ENCODE assay signal across 21 cellular contexts in genomic region chr14:56273151-56273550, GRCh38.
DNase-seq lines count a peak whose midpoint lies in the region; ATAC-seq and TF ChIP-seq lines count a peak whose summit lies in the region.
"Had no signal": no experiment of that assay in that cellular context is flagged by ENCODE, and none has a peak within 500 bp of the region (broad histone marks: within the 10 kb centered on the region; RNA-seq: fewer than 3 reads in every experiment).

No MANE protein-coding gene starts in this region.

- H3K36me3 ChIP-seq in right atrium auricular region (no peaks in the 10 kb centered on the region), gastroesophageal sphincter (no peaks in the 10 kb centered on the region), thoracic aorta (no peaks in the 10 kb centered on the region), aorta (ENCODE audit: control insufficient read depth in 1 of 2, insufficient read depth in 2 of 2, low read length in 1 of 2) (no peaks in the 10 kb centered on the region)
- H3K36me3 ChIP-seq: colonic mucosa, heart right ventricle, upper lobe of right lung had no signal

- no peak overlapping the region for H3K4me3 ChIP-seq in right atrium auricular region
- H3K4me3 ChIP-seq in gastroesophageal sphincter, result no peak overlapping the region
- no peak overlapping the region for H3K4me3 ChIP-seq in thoracic aorta
- no peak overlapping the region for H3K4me3 ChIP-seq in aorta (ENCODE audit: low read length in 2 of 2)
- H3K4me3 ChIP-seq: colonic mucosa, heart right ventricle, upper lobe of right lung had no signal

- no peak for TF ChIP-seq POLR2A in gastroesophageal sphincter (IDR thresholded peaks at IDR 0.05)

- intact Hi-C loops in Right ventricle myocardium inferior (cut with DNase I) (no loop called here), aorta (cut with DNase I) (no loop called here), head of caudate nucleus (cut with DNase I) (no loop called here)

- DNase-seq in Right ventricle myocardium inferior (ENCODE audit: missing footprints) (no peak), right atrium auricular region (ENCODE audit: low spot score) (no peak), amniotic epithelial cell (ENCODE audit: low read depth) (peak; percentile 29), thoracic aorta (ENCODE audit: low spot score) (no peak), aorta (no peak), GM19238 (ENCODE audit: insufficient read length, low spot score) (no peak), head of caudate nucleus (no peak)
- DNase-seq: activated CD4-positive, CD25-positive, alpha-beta regulatory T cell treated with anti-CD3 and anti-CD28 coated beads, Interleukin-2, amount 50 U/mL, for 72 hours; activated CD8-positive, alpha-beta memory T cell treated with anti-CD3 and anti-CD28 coated beads, Interleukin-2, amount 10 ng/mL, durations not matched to agents 7 days and 5 days; activated effector memory CD4-positive, alpha-beta T cell treated with Interleukin-2 at 50 U/mL for 16 hours; CD4-positive, alpha-beta memory T cell; colonic mucosa; DMS53; heart right ventricle; islet precursor cell; NCI-H2081; SIG-M5; stimulated activated CD4-positive, alpha-beta T cell treated with anti-CD3 and anti-CD28 coated beads, Interleukin-15, amount 100 ng/mL, for 24 hours; stimulated activated naive CD4-positive, alpha-beta T cell; upper lobe of right lung had no signal

- H3K27ac ChIP-seq in right atrium auricular region (no peak overlapping the region), gastroesophageal sphincter (no peak overlapping the region), thoracic aorta (peak overlapping the region; percentile 71 to 76), aorta (ENCODE audit: low read depth in 1 of 2, low read length in 2 of 2) (peak overlapping the region in 1 of 2 donors; percentile 70)
- H3K27ac ChIP-seq: colonic mucosa, upper lobe of right lung had no signal

- TF ChIP-seq CTCF in right atrium auricular region (IDR thresholded peaks at IDR 0.05) (no peak), gastroesophageal sphincter (IDR thresholded peaks at IDR 0.05) (no peak), thoracic aorta (IDR thresholded peaks at IDR 0.05) (no peak)

- H3K9me3 ChIP-seq in right atrium auricular region (no peaks in the 10 kb centered on the region), gastroesophageal sphincter (no peaks in the 10 kb centered on the region), thoracic aorta (no peaks in the 10 kb centered on the region), aorta (ENCODE audit: control insufficient read depth, low read length) (no peaks in the 10 kb centered on the region)
- H3K9me3 ChIP-seq: colonic mucosa, heart right ventricle, upper lobe of right lung had no signal

- no peaks in the 10 kb centered on the region for H3K27me3 ChIP-seq in right atrium auricular region
- no peaks in the 10 kb centered on the region for H3K27me3 ChIP-seq in gastroesophageal sphincter
- no peaks in the 10 kb centered on the region for H3K27me3 ChIP-seq in thoracic aorta (replicated peaks; ENCODE audit: insufficient read depth)
- H3K27me3 ChIP-seq in aorta (ENCODE audit: control insufficient read depth in 1 of 2, insufficient read depth in 2 of 2, low read length in 1 of 2), result no peaks in the 10 kb centered on the region
- H3K27me3 ChIP-seq: colonic mucosa, heart right ventricle, upper lobe of right lung had no signal

- WGBS in gastroesophageal sphincter (ENCODE audit: low coverage in 1 of 2), 2 donors, result 50 to 60% methylated on average over 1 to 2 of the region's 3 CpGs
- 74 to 87% methylated on average over 3 of the region's 3 CpGs for WGBS in aorta, 2 donors

- TF ChIP-seq EP300 in gastroesophageal sphincter (IDR thresholded peaks at IDR 0.05), result no peak

- ATAC-seq in Right ventricle myocardium inferior (peak; percentile 81), gastroesophageal sphincter (peak; percentile 62), thoracic aorta (ENCODE audit: insufficient number of reproducible peaks, low FRiP score, low read depth) (no peak), aorta (ENCODE audit: low FRiP score) (no peak)
- ATAC-seq: activated CD8-positive, alpha-beta memory T cell treated with anti-CD3 and anti-CD28 coated beads, Interleukin-2, amount 10 ng/mL, durations not matched to agents 7 days and 5 days; upper lobe of right lung had no signal

- H3K4me1 ChIP-seq in right atrium auricular region (no peaks in the 10 kb centered on the region), gastroesophageal sphincter (peaks cover 0 to 8% (median 0%) of the 10 kb centered on the region in 3 donors), thoracic aorta (ENCODE audit: control insufficient read depth in 1 of 2, low read depth in 2 of 2) (peaks cover 9 to 37% of the 10 kb centered on the region in 2 donors), aorta (ENCODE audit: control insufficient read depth in 1 of 2, insufficient read depth in 2 of 2, low read length in 2 of 2) (peaks cover 0 to 3% of the 10 kb centered on the region in 2 donors)
- H3K4me1 ChIP-seq: colonic mucosa, upper lobe of right lung had no signal

Comparison
In these comparisons a context has a peak if more than half of its experiments do, and no peak if none do; other contexts are left out.
1. ATAC-seq: peak in Right ventricle myocardium inferior (single experiment) and gastroesophageal sphincter (single experiment); none in thoracic aorta (single experiment) and aorta (single experiment).
2. H3K27ac ChIP-seq: peak in thoracic aorta (2 of 2); none in right atrium auricular region (0 of 2) and gastroesophageal sphincter (0 of 4).